Comparison of ENCODE assay signal across 8 cellular contexts in genomic region chr9:89497978-89498844, GRCh38. TPM values are rescaled to one million over a fixed set of nuclear protein-coding genes. Genes with fewer than 3 reads are reported as not detected.
DNase-seq lines count a peak whose midpoint lies in the region; ATAC-seq, FAIRE-seq and TF ChIP-seq lines count a peak whose summit lies in the region.

TSS of gene SEMA4D (minus strand) at chr9:89498113. CDS start at chr9:89405456, 92,657 bp downstream.

- ATAC-seq in GM21526 (IDR thresholded peaks at IDR 0.05; ENCODE audit: low FRiP score, unreplicated experiment): peak; percentile 34
- no peak for ATAC-seq in central memory CD8-positive, alpha-beta T cell (replicated peaks; ENCODE audit: extremely low read depth, poor library complexity, severe bottlenecking)
- no peak for ATAC-seq in HG03097 (IDR thresholded peaks at IDR 0.05; ENCODE audit: low FRiP score, unreplicated experiment)

- H3K27ac ChIP-seq in kidney (ENCODE audit: low read depth in 2 of 2, low read length in 2 of 2): peak within 1 kb of the TSS; percentile 78 to 83

- DNase-seq in D341Med (ENCODE audit: low spot score) (peak; percentile 92), NCI-H1048 (lab: John Stamatoyannopoulos, UW) (peak; percentile 48), kidney (peak; percentile 89)
- DNase-seq in central memory CD8-positive, alpha-beta T cell (ENCODE audit: low spot score in 2 of 2): no peak
- DNase-seq in stimulated activated CD4-positive, alpha-beta T cell treated with anti-CD3 and anti-CD28 coated beads, Interleukin-12 subunit alpha, Interleukin-12 subunit beta, amount 100 ng/mL, for 24 hours (ENCODE audit: low read depth in 2 of 2): peak; percentile 60 to 76

- peak within 1 kb of the TSS; percentile 76 to 89 for H3K4me3 ChIP-seq in kidney (ENCODE audit: low read length in 2 of 2)

- H3K27ac Mint-ChIP-seq in central memory CD8-positive, alpha-beta T cell (ENCODE audit: low read depth): peak within 1 kb of the TSS; percentile 95

- H3K36me3 ChIP-seq in kidney (ENCODE audit: control insufficient read depth in 1 of 2, insufficient read depth in 2 of 2, low read length in 2 of 2): no peaks in the 10 kb centered on the region

- intact Hi-C loops in T-helper 2 cell treated with Interferon-gamma antibody and Interleukin-4, amounts not matched to agents 100 ng/mL and 5 ng/mL, for 36 hours (cut with micrococcal nuclease): loop anchor here (1.0 to 5.0 kb wide), 7 partner anchors 13 to 179 kb away; partner anchors contain the start of gene SECISBP2
- intact Hi-C loops in kidney (cut with DNase I): no loop called here

- no peaks in the 10 kb centered on the region for H3K9me3 Mint-ChIP-seq in central memory CD8-positive, alpha-beta T cell

- no peak for FAIRE-seq in kidney (lab: Jason Lieb, UNC)

- TF ChIP-seq CTCF in kidney (IDR thresholded peaks at IDR 0.05; ENCODE audit: borderline replicate concordance, extremely low read depth, insufficient read depth): no peak

- peaks cover 92% of the 10 kb centered on the region for H3K4me1 Mint-ChIP-seq in central memory CD8-positive, alpha-beta T cell

- peak within 1 kb of the TSS; percentile 92 for H3K4me3 Mint-ChIP-seq in central memory CD8-positive, alpha-beta T cell

- peaks cover 28% of the 10 kb centered on the region for H3K36me3 Mint-ChIP-seq in central memory CD8-positive, alpha-beta T cell (ENCODE audit: insufficient read depth)

- H3K9me3 ChIP-seq in kidney (ENCODE audit: control insufficient read depth in 1 of 2, low read length in 2 of 2): no peaks in the 10 kb centered on the region

- no peaks in the 10 kb centered on the region for H3K27me3 Mint-ChIP-seq in central memory CD8-positive, alpha-beta T cell

- H3K9ac ChIP-seq in kidney (ENCODE audit: low read length in 2 of 2): peak within 1 kb of the TSS; percentile 68 to 77

- peaks cover 18 to 23% of the 10 kb centered on the region in 2 donors for H3K4me1 ChIP-seq in kidney (ENCODE audit: control insufficient read depth in 1 of 2, insufficient read depth in 1 of 2, low read depth in 1 of 2, low read length in 2 of 2)

RNA-seq across cellular contexts. Expression of gene SEMA4D, which starts in this region (rescaled TPM):
- 458 TPM in 2 replicates for total RNA-seq in T-helper 2 cell treated with Interferon-gamma antibody and Interleukin-4, amounts not matched to agents 100 ng/mL and 5 ng/mL, for 36 hours
- total RNA-seq in kidney: 147 TPM
- 18.9 TPM for polyA plus RNA-seq in kidney (ENCODE audit: insufficient read depth, low read depth, low replicate concordance)

Comparison
In these comparisons a context has a peak if more than half of its experiments do, and no peak if none do; other contexts are left out.
1. DNase-seq: peak in D341Med (single experiment), NCI-H1048 (single experiment), kidney (single experiment) and stimulated activated CD4-positive, alpha-beta T cell treated with anti-CD3 and anti-CD28 coated beads, Interleukin-12 subunit alpha, Interleukin-12 subunit beta, amount 100 ng/mL, for 24 hours (2 of 2); none in central memory CD8-positive, alpha-beta T cell (0 of 2).